In the genomic region with DNA sequence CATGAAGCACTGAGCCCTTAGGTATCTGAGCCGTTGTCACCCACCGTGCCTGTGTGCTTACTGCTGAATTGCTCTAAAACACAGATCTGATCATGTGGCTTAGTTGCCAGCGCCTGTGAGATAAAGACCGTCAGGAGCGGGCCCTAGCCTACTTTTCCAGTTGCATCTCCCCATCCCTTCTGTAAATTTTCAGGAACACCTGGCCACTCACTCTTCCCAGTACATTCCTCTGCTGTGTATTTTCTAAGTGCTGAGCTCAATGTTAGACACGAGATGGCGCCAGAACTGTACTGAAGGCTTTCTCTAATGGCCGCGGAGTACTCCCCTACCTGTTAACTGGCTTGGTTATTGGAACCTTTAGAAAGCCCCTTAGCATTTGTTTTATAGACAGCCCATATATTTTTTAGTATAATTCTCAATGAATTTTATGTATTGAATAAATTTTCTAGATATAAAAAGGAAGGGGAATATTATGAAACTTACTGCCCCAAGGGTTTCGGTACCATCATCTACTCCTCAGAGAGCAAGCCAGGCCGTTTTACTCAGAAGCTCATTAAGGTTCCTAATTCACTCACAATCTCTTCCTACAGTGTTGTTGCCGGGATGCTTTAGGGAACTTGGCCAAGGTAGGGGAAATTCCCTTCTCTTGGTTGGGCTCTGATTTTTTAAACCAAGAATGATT, we compare ENCODE assay signal across 8 cellular contexts. TPM values are rescaled to one million over a fixed set of nuclear protein-coding genes. Genes with fewer than 3 reads are reported as not detected.
DNase-seq lines count a peak whose midpoint lies in the region; ATAC-seq and TF ChIP-seq lines count a peak whose summit lies in the region.

No MANE protein-coding gene starts in this region.

- in situ Hi-C loops in HAP-1 (cut with MboI; ENCODE audit: low sequenced_read_pairs) = loop anchor here (5.0 to 10.0 kb wide), 2 partner anchors 231 to 568 kb away; partner anchors contain the start of gene TMEM43

- CTCF ChIA-PET in Caco-2 (lab: Charles Lee) = interaction anchor here (0.5 to 2.5 kb wide), 17 partner anchors 11 to 1879 kb away, joined by 3 to 56 read pairs (median 4); partner anchors contain the start of genes CHCHD4, HDAC11, LSM3 and TMEM43

- H3K9ac ChIP-seq in muscle layer of colon (ENCODE audit: low read length) = peak overlapping the region; percentile 84

- peak; percentile 75 to 77 for TF ChIP-seq CTCF in Caco-2 (IDR thresholded peaks at IDR 0.05; ENCODE audit: insufficient read depth in 1 of 2, low read depth in 1 of 2, low read length in 1 of 2, severe bottlenecking in 1 of 2, unreplicated experiment in 1 of 2)
- TF ChIP-seq CTCF in epithelial cell of proximal tubule (conservative IDR thresholded peaks at IDR 0.05; ENCODE audit: low read depth, low read length) = peak; percentile 92
- TF ChIP-seq CTCF in thyroid gland (IDR thresholded peaks at IDR 0.05) = peak; percentile 26 to 69 (median 60)

- H3K4me3 Mint-ChIP-seq in Caco-2 (ENCODE audit: unreplicated experiment) = peak overlapping the region; percentile 85

- POLR2A ChIA-PET in Caco-2 (lab: Charles Lee) = interaction anchor here (0.6 to 1.5 kb wide), 4 partner anchors 228 to 282 kb away, joined by 3 to 4 read pairs (median 3); partner anchors contain the start of genes CHCHD4, LSM3 and XPC

- no peak overlapping the region; the same call in 1 of the 2 replicates for H3K4me3 ChIP-seq in Caco-2 (ENCODE audit: low read depth, low read length)
- H3K4me3 ChIP-seq in HAP-1 = no peak overlapping the region
- peak overlapping the region; percentile 62 for H3K4me3 ChIP-seq in epithelial cell of proximal tubule (ENCODE audit: low read depth, low read length)
- peak overlapping the region; percentile 60 to 88 for H3K4me3 ChIP-seq in muscle layer of colon (ENCODE audit: low read depth in 1 of 2, low read length in 2 of 2)
- peak overlapping the region in 1 of 3 donors; percentile 64 for H3K4me3 ChIP-seq in thyroid gland (replicated peaks in 1 of 3)

- H3K36me3 Mint-ChIP-seq in Caco-2 (ENCODE audit: insufficient read depth, unreplicated experiment) = no peaks in the 10 kb centered on the region

- TF ChIP-seq POLR2A in thyroid gland (IDR thresholded peaks at IDR 0.05) = no peak

- H3K27me3 Mint-ChIP-seq in Caco-2 (ENCODE audit: insufficient read depth, unreplicated experiment) = no peaks in the 10 kb centered on the region

- H3K4me1 Mint-ChIP-seq in Caco-2 (ENCODE audit: low read depth, unreplicated experiment) = no peaks in the 10 kb centered on the region

- H3K4me1 ChIP-seq in Caco-2 = no peaks in the 10 kb centered on the region
- H3K4me1 ChIP-seq in HAP-1 = peaks cover 2% of the 10 kb centered on the region; the same call in 1 of the 2 replicates
- peaks cover 14% of the 10 kb centered on the region for H3K4me1 ChIP-seq in muscle layer of colon (ENCODE audit: insufficient read depth, low read length)
- H3K4me1 ChIP-seq in thyroid gland = peaks cover 10% of the 10 kb centered on the region in 2 donors

- H3K27ac ChIP-seq in muscle layer of colon (ENCODE audit: low read depth, low read length) = no peak overlapping the region
- no peak overlapping the region for H3K27ac ChIP-seq in thyroid gland

- intact Hi-C loops in Caco-2 (cut with micrococcal nuclease; ENCODE audit: unreplicated experiment) (loop anchor here (1.0 to 5.0 kb wide), 8 partner anchors 30 to 572 kb away; partner anchors contain the start of genes CHCHD4, LSM3, TMEM43 and XPC), thyroid gland (cut with DNase I) (loop anchor here (10.0 kb wide), 1 partner anchor 1028 kb away; no protein-coding TSS in a partner anchor)

- peaks cover 7% of the 10 kb centered on the region; the same call in 1 of the 2 replicates for H3K9me3 ChIP-seq in Caco-2
- H3K9me3 ChIP-seq in HAP-1 = no peaks in the 10 kb centered on the region
- peaks cover 3% of the 10 kb centered on the region for H3K9me3 ChIP-seq in muscle layer of colon (ENCODE audit: low read length)
- no peaks in the 10 kb centered on the region for H3K9me3 ChIP-seq in thyroid gland

- H3K27me3 ChIP-seq in Caco-2 (replicated peaks; ENCODE audit: control insufficient read depth, insufficient read depth, low read length) (no peaks in the 10 kb centered on the region), HAP-1 (ENCODE audit: low read depth) (no peaks in the 10 kb centered on the region; the same call in 1 of the 2 replicates), muscle layer of colon (ENCODE audit: control insufficient read depth in 1 of 2, insufficient read depth in 2 of 2, low read length in 2 of 2) (no peaks in the 10 kb centered on the region), thyroid gland (no peaks in the 10 kb centered on the region)

- BruUV-seq in Caco-2 (replicated peaks; lab: Mats Ljungman, UMichigan) = no TSS peak

- peaks cover 25% of the 10 kb centered on the region for H3K9me3 Mint-ChIP-seq in Caco-2 (ENCODE audit: unreplicated experiment)

- WGBS in thyroid gland, 2 donors = 22 to 24% methylated on average over 12 of the region's 12 CpGs

- H3K27ac Mint-ChIP-seq in Caco-2 (ENCODE audit: unreplicated experiment) = no peak overlapping the region

- DNase-seq in Caco-2 = peak; percentile 76 to 77
- peak; percentile 70 to 73 for DNase-seq in HAP-1 (ENCODE audit: low spot score in 2 of 2)
- DNase-seq in NCI-H345 (lab: John Stamatoyannopoulos, UW) = peak; percentile 72
- DNase-seq in activated CD4-positive, alpha-beta T cell treated with anti-CD3 and anti-CD28 coated beads, Interleukin-2, amount 50 U/mL, for 48 hours = peak; percentile 40 to 63
- peak; percentile 10 for DNase-seq in epithelial cell of proximal tubule (ENCODE audit: low read depth)
- DNase-seq in thyroid gland = peak; percentile 51 to 55

- ATAC-seq in HG03342 (IDR thresholded peaks at IDR 0.05; ENCODE audit: unreplicated experiment) = no peak

- no peaks in the 10 kb centered on the region for H3K36me3 ChIP-seq in Caco-2 (ENCODE audit: control insufficient read depth, insufficient read depth, low read length)
- H3K36me3 ChIP-seq in HAP-1 (replicated peaks) = no peaks in the 10 kb centered on the region
- no peaks in the 10 kb centered on the region for H3K36me3 ChIP-seq in muscle layer of colon (ENCODE audit: insufficient read depth, low read length)
- H3K36me3 ChIP-seq in thyroid gland = no peaks in the 10 kb centered on the region

RNA-seq across cellular contexts. Expression of gene WNT7A, which starts 16.7 kb away (rescaled TPM):
- total RNA-seq in Caco-2 (2022) (0.58 and 1.1 TPM in 2 replicates), epithelial cell of proximal tubule (8.6 and 10.3 TPM in 2 replicates), thyroid gland (not detected)

Comparison
In these comparisons a context has a peak if more than half of its experiments do, and no peak if none do; other contexts are left out.
1. DNase-seq: peak in every context shown above with its lines; median percentile 76 in Caco-2; 72 in NCI-H345; 72 in HAP-1; 53 in thyroid gland; 52 in activated CD4-positive, alpha-beta T cell treated with anti-CD3 and anti-CD28 coated beads, Interleukin-2, amount 50 U/mL, for 48 hours; 10 in epithelial cell of proximal tubule.
2. H3K4me3 ChIP-seq: peak in epithelial cell of proximal tubule (single experiment) and muscle layer of colon (2 of 2); none in Caco-2 (single experiment) and HAP-1 (single experiment).
3. Peak in every context shown above with its lines, with median percentiles within 50 percentile points of each other: CTCF ChIP-seq.